ENCODE assay signal across 23 cellular contexts in genomic region chr7:74246497-74246896, GRCh38. TPM values are rescaled to one million over a fixed set of nuclear protein-coding genes. Genes with fewer than 3 reads are reported as not detected.
DNase-seq lines count a peak whose midpoint lies in the region; ATAC-seq, FAIRE-seq and TF ChIP-seq lines count a peak whose summit lies in the region.
"Had no signal": no experiment of that assay in that cellular context is flagged by ENCODE, and none has a peak within 500 bp of the region (broad histone marks: within the 10 kb centered on the region; RNA-seq: fewer than 3 reads in every experiment).

No MANE protein-coding gene starts in this region.

- in situ Hi-C loops in Panc1 (cut with HindIII; ENCODE audit: low pct_unique_long_range_greater_than_20kb, low sequenced_read_pairs): no loop called here

- no peak overlapping the region for H3K4me3 Mint-ChIP-seq in activated naive CD4-positive, alpha-beta T cell treated with anti-CD3 and anti-CD28 coated beads, Interleukin-2, amount 10 ng/mL, durations not matched to agents 7 days and 5 days
- H3K4me3 Mint-ChIP-seq: B cell; CD4-positive, CD25-positive, alpha-beta regulatory T cell; CD8-positive, alpha-beta T cell had no signal

- no peaks in the 10 kb centered on the region for H3K4me1 ChIP-seq in Panc1 (ENCODE audit: control insufficient read depth, insufficient read depth, low read length)
- H3K4me1 ChIP-seq in small intestine (ENCODE audit: control insufficient read depth in 2 of 2, insufficient read depth in 1 of 2, low read depth in 1 of 2, low read length in 1 of 2): no peaks in the 10 kb centered on the region
- H3K4me1 ChIP-seq in vagina: no peaks in the 10 kb centered on the region

- H3K27me3 Mint-ChIP-seq in activated naive CD4-positive, alpha-beta T cell treated with anti-CD3 and anti-CD28 coated beads, Interleukin-2, amount 10 ng/mL, durations not matched to agents 7 days and 5 days: no peaks in the 10 kb centered on the region
- H3K27me3 Mint-ChIP-seq: B cell; CD4-positive, CD25-positive, alpha-beta regulatory T cell had no signal

- H3K9me3 ChIP-seq in Panc1 (ENCODE audit: control insufficient read depth, insufficient read depth, low read depth, low read length) (no peaks in the 10 kb centered on the region), small intestine (ENCODE audit: control insufficient read depth, low read depth) (no peaks in the 10 kb centered on the region), vagina (no peaks in the 10 kb centered on the region)
- H3K9me3 ChIP-seq: BLaER1, Caco-2 had no signal

- peak overlapping the region; percentile 37 for H3K27ac Mint-ChIP-seq in activated naive CD4-positive, alpha-beta T cell treated with anti-CD3 and anti-CD28 coated beads, Interleukin-2, amount 10 ng/mL, durations not matched to agents 7 days and 5 days
- H3K27ac Mint-ChIP-seq: B cell; CD4-positive, CD25-positive, alpha-beta regulatory T cell; CD8-positive, alpha-beta T cell had no signal

- H3K36me3 Mint-ChIP-seq in activated naive CD4-positive, alpha-beta T cell treated with anti-CD3 and anti-CD28 coated beads, Interleukin-2, amount 10 ng/mL, durations not matched to agents 7 days and 5 days: peaks cover 42% of the 10 kb centered on the region

- POLR2A ChIA-PET in Panc1 (lab: Charles Lee): no interaction called here

- intact Hi-C loops in Panc1 (cut with micrococcal nuclease; ENCODE audit: unreplicated experiment) (no loop called here), left colon (cut with DNase I, micrococcal nuclease) (no loop called here), vagina (cut with DNase I) (no loop called here)

- H3K27me3 ChIP-seq in Panc1 (ENCODE audit: control insufficient read depth, insufficient read depth, low read length) (no peaks in the 10 kb centered on the region), small intestine (ENCODE audit: control insufficient read depth in 2 of 2, insufficient read depth in 2 of 2, low read length in 2 of 2) (no peaks in the 10 kb centered on the region), vagina (no peaks in the 10 kb centered on the region)
- H3K27me3 ChIP-seq: BLaER1 had no signal

- peaks cover 35% of the 10 kb centered on the region for H3K4me1 Mint-ChIP-seq in activated naive CD4-positive, alpha-beta T cell treated with anti-CD3 and anti-CD28 coated beads, Interleukin-2, amount 10 ng/mL, durations not matched to agents 7 days and 5 days

- ATAC-seq in Panc1 (no peak), left colon (peak; percentile 17)
- ATAC-seq: CD8-positive, alpha-beta T cell had no signal

- TSS peak; percentile 51 for BruUV-seq in Panc1 (replicated peaks; lab: Mats Ljungman, UMichigan)

- no peaks in the 10 kb centered on the region for H3K9me3 Mint-ChIP-seq in activated naive CD4-positive, alpha-beta T cell treated with anti-CD3 and anti-CD28 coated beads, Interleukin-2, amount 10 ng/mL, durations not matched to agents 7 days and 5 days
- H3K9me3 Mint-ChIP-seq: CD4-positive, CD25-positive, alpha-beta regulatory T cell; CD8-positive, alpha-beta T cell had no signal

- H3K4me3 ChIP-seq in Panc1 (ENCODE audit: low read depth in 2 of 2, low read length in 2 of 2) (no peak overlapping the region), small intestine (ENCODE audit: low read depth in 1 of 2, low read length in 2 of 2) (no peak overlapping the region), vagina (no peak overlapping the region)
- H3K4me3 ChIP-seq: BLaER1, GM23248 had no signal

- no peak for FAIRE-seq in small intestine (lab: Jason Lieb, UNC)
- FAIRE-seq: A204.1, GM12892, H1 had no signal

- DNase-seq in activated naive CD4-positive, alpha-beta T cell treated with anti-CD3 and anti-CD28 coated beads, Interleukin-2, amount 10 ng/mL, durations not matched to agents 7 days and 5 days: no peak
- no peak for DNase-seq in activated naive CD4-positive, alpha-beta T cell treated with anti-CD3 and anti-CD28 coated beads, Interleukin-2, amount 50 U/mL, for 16 hours
- DNase-seq in Panc1 (ENCODE audit: low read depth, low spot score) (no peak), left colon (no peak), small intestine (peak; percentile 68), vagina (ENCODE audit: extremely low spot score in 2 of 2) (no peak), DMS79 (lab: John Stamatoyannopoulos, UW) (no peak), NCI-H345 treated with DMSO at 0.1 percent for 48 hours (lab: John Stamatoyannopoulos, UW; ENCODE audit: unreplicated experiment) (no peak)
- DNase-seq: Caco-2; CD4-positive, CD25-positive, alpha-beta regulatory T cell; CD8-positive, alpha-beta T cell; DMS153; GF-D8; GM23248; H7; HCEC 1CT had no signal

- no peak overlapping the region for H3K27ac ChIP-seq in Panc1 (ENCODE audit: low read length)
- no peak overlapping the region for H3K27ac ChIP-seq in small intestine (ENCODE audit: low read depth in 1 of 2, low read length in 1 of 2)
- no peak overlapping the region for H3K27ac ChIP-seq in vagina
- H3K27ac ChIP-seq: BLaER1, C4-2B, GM23248 had no signal

- H3K36me3 ChIP-seq in Panc1 (ENCODE audit: control insufficient read depth, insufficient read depth, low read length) (peaks cover 4% of the 10 kb centered on the region; the same call in 1 of the 2 replicates), small intestine (ENCODE audit: control insufficient read depth in 2 of 2, insufficient read depth in 2 of 2, low read length in 2 of 2) (peaks cover 0 to 7% of the 10 kb centered on the region in 2 donors), vagina (peaks cover 0 to 67% of the 10 kb centered on the region in 2 donors)

- CTCF ChIA-PET in activated naive CD4-positive, alpha-beta T cell treated with anti-CD3 and anti-CD28 coated beads, Interleukin-2, amount 10 ng/mL, durations not matched to agents 7 days and 5 days (lab: Charles Lee): no interaction called here
- CTCF ChIA-PET in Panc1 (lab: Charles Lee): interaction anchor here (0.6 kb wide), 1 partner anchor 178 kb away, joined by 3 read pairs; no protein-coding TSS in a partner anchor

- no peak for TF ChIP-seq POLR2A in vagina (IDR thresholded peaks at IDR 0.05)

- 16 to 58% (median 38%) methylated on average over 4 of the region's 4 CpGs for WGBS in small intestine, 3 donors

- TF ChIP-seq CTCF in Panc1 (IDR thresholded peaks at IDR 0.05) (no peak), vagina (IDR thresholded peaks at IDR 0.05) (no peak)

RNA-seq across cellular contexts. Expression of gene RFC2, which starts 7.7 kb away (rescaled TPM):
- total RNA-seq in Panc1 (2021; ENCODE audit: unreplicated experiment) (56.2 TPM), left colon (10 to 100 TPM; 13.9 to 16.1 TPM), vagina (14.5 TPM)
- 42.8 TPM for polyA plus RNA-seq in Panc1 (2012; ENCODE audit: insufficient read length)
- polyA plus RNA-seq in small intestine: 10 to 100 TPM in 2 of 3 donors, 1 to 10 TPM in 1; 5.4 to 27.1 (median 12.2) TPM

RNA-seq across cellular contexts. Expression of gene LAT2, which starts 36.7 kb away (rescaled TPM):
- 2.7 TPM for total RNA-seq in Panc1 (2021; ENCODE audit: unreplicated experiment)
- polyA plus RNA-seq in Panc1 (2012; ENCODE audit: insufficient read length): 3.2 TPM
- total RNA-seq in left colon: 1 to 10 TPM; 1.1 to 6.9 TPM
- 1 to 10 TPM; 2.9 to 5.9 (median 5.8) TPM for polyA plus RNA-seq in small intestine
- total RNA-seq in vagina: 4.2 TPM
- total RNA-seq: G401 had no signal

RNA-seq across cellular contexts. Expression of gene CLIP2, which starts 42.7 kb away (rescaled TPM):
- total RNA-seq in Panc1 (2021; ENCODE audit: unreplicated experiment) (39.9 TPM), left colon (10 to 100 TPM; 63.5 to 83.6 TPM), vagina (24.3 TPM)
- 47.7 TPM for polyA plus RNA-seq in Panc1 (2012; ENCODE audit: insufficient read length)
- 10 to 100 TPM; 11.3 to 25.9 (median 12.5) TPM for polyA plus RNA-seq in small intestine
